Comparison of ENCODE assay signal across 8 cellular contexts in the genomic region with DNA sequence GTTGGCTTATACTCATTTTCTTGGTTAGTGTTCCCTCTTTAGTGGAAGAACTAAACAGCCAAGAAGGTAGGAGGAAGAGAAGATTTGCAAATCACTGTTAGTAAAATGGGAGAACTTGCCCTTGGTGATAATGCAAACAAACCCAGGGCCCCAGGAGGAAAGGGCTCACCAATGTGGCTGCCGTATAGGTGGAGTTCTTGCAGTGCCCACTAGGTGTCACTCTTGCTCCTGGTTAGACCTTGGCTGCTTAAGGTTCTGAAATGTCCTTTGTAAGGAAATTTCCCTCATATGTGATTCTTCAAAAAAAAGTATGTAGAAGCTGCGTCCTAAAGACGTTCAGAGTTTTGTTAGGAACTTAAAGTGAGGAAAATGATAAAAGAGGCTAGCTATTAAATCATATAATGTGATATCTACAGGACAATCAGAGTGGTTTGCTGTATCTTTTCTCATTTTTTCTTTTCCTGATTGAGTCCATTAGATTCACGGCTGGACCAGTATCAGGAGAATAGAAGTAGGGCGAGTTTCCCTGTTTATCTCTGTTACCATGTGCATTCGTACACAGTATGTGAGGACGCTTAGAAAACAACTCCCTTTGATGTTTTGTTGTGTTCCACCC. TPM values are rescaled to one million over a fixed set of nuclear protein-coding genes. Genes with fewer than 3 reads are reported as not detected.
A peak's percentile ranks its signal among the peaks of the same experiment; 100 is the strongest.
DNase-seq lines count a peak whose midpoint lies in the region; ATAC-seq and TF ChIP-seq lines count a peak whose summit lies in the region.

No MANE protein-coding gene starts in this region.

- no peak overlapping the region for H2BK5ac ChIP-seq in trophoblast cell (ENCODE audit: low read depth, low read length, poor library complexity)

- peak; percentile 76 for DNase-seq in DND-41
- DNase-seq in RWPE1 (ENCODE audit: low spot score), result peak; percentile 64
- peak; percentile 37 for DNase-seq in activated T-helper 9 cell treated with anti-CD3 and anti-CD28 coated beads, Interleukin-2, amount 50 U/mL, for 16 hours (ENCODE audit: low read depth)
- DNase-seq in trophoblast cell, result peak; percentile 72 to 86
- peak; percentile 78 for DNase-seq in ureter (ENCODE audit: low spot score)

- H3K4me1 ChIP-seq in DND-41 (ENCODE audit: insufficient read depth, low read length), result no peaks in the 10 kb centered on the region
- no peaks in the 10 kb centered on the region for H3K4me1 ChIP-seq in gastroesophageal sphincter
- peaks cover 0 to 3% of the 10 kb centered on the region in 2 experiments for H3K4me1 ChIP-seq in trophoblast cell (ENCODE audit: control insufficient read depth in 1 of 2, insufficient read depth in 2 of 2, low read length in 2 of 2)

- no peaks in the 10 kb centered on the region for H3K79me1 ChIP-seq in trophoblast cell (ENCODE audit: low read length)

- WGBS in gastroesophageal sphincter (ENCODE audit: low coverage in 1 of 2), 2 donors, result 39 to 42% methylated on average over 6 to 7 of the region's 7 CpGs
- no CpG with 5 or more reads among the region's 7 CpGs for WGBS in trophoblast cell (ENCODE audit: extremely low coverage, insufficient coverage, insufficient read length)

- no peak overlapping the region for H2BK12ac ChIP-seq in trophoblast cell (ENCODE audit: low read length)

- H3K4me3 ChIP-seq in DND-41 (ENCODE audit: low read depth in 1 of 2, low read length in 2 of 2), result no peak overlapping the region
- H3K4me3 ChIP-seq in gastroesophageal sphincter, result no peak overlapping the region
- no peak overlapping the region for H3K4me3 ChIP-seq in trophoblast cell (ENCODE audit: low read depth, low read length)

- H2AK5ac ChIP-seq in trophoblast cell (ENCODE audit: low read length), result no peak overlapping the region

- H2BK120ac ChIP-seq in trophoblast cell (ENCODE audit: insufficient read depth, low read length, poor library complexity), result no peak overlapping the region

- peaks cover 11% of the 10 kb centered on the region for H3K9me3 ChIP-seq in DND-41 (ENCODE audit: insufficient read depth, low read length, severe bottlenecking)
- peaks cover 0 to 4% (median 0%) of the 10 kb centered on the region in 3 donors for H3K9me3 ChIP-seq in gastroesophageal sphincter
- H3K9me3 ChIP-seq in trophoblast cell (ENCODE audit: insufficient read depth, low read depth, low read length), result no peaks in the 10 kb centered on the region

- CTCF ChIA-PET in RWPE1 (lab: Yijun Ruan, JAX), result interaction anchor here (0.6 to 1.0 kb wide), 4 partner anchors 17 to 307 kb away, joined by 3 to 4 read pairs (median 3); no protein-coding TSS in a partner anchor

- H3K79me2 ChIP-seq in DND-41 (ENCODE audit: insufficient read depth, low read length) (no peaks in the 10 kb centered on the region), trophoblast cell (ENCODE audit: control insufficient read depth, insufficient read depth, low read length, poor library complexity) (no peaks in the 10 kb centered on the region)

- no peak overlapping the region for H3K14ac ChIP-seq in trophoblast cell (ENCODE audit: low read length)

- TF ChIP-seq RAD21 in Ishikawa (IDR thresholded peaks at IDR 0.05; ENCODE audit: low read depth), result peak; percentile 75

- H2AFZ ChIP-seq in DND-41 (ENCODE audit: low read depth, low read length) (no peak overlapping the region), trophoblast cell (ENCODE audit: insufficient read depth, low read length, poor library complexity) (no peak overlapping the region)

- no peak overlapping the region for H3K27ac ChIP-seq in DND-41 (ENCODE audit: low read length)
- H3K27ac ChIP-seq in RWPE1, result no peak overlapping the region
- H3K27ac ChIP-seq in gastroesophageal sphincter, result no peak overlapping the region
- H3K27ac ChIP-seq in trophoblast cell (ENCODE audit: low read depth, low read length), result no peak overlapping the region

- H3K9ac ChIP-seq in DND-41 (ENCODE audit: low read depth, low read length) (no peak overlapping the region), trophoblast cell (ENCODE audit: low read length) (no peak overlapping the region)

- POLR2A ChIA-PET in RWPE1 (lab: Yijun Ruan, JAX; ENCODE audit: low non-redundant PET), result no interaction called here

- H3K4me2 ChIP-seq in DND-41 (ENCODE audit: insufficient read depth, low read length) (no peak overlapping the region), trophoblast cell (ENCODE audit: low read length) (no peak overlapping the region)

- no peaks in the 10 kb centered on the region for H3K27me3 ChIP-seq in DND-41 (ENCODE audit: insufficient read depth, low read length, poor library complexity)
- H3K27me3 ChIP-seq in gastroesophageal sphincter, result no peaks in the 10 kb centered on the region
- no peaks in the 10 kb centered on the region for H3K27me3 ChIP-seq in trophoblast cell (ENCODE audit: insufficient read depth, low read length)

- H3K36me3 ChIP-seq in DND-41 (ENCODE audit: insufficient read depth, low read length) (peaks cover 87% of the 10 kb centered on the region), gastroesophageal sphincter (peaks cover 0 to 88% of the 10 kb centered on the region in 2 donors), trophoblast cell (ENCODE audit: control insufficient read depth in 1 of 2, insufficient read depth in 2 of 2, low read length in 2 of 2) (peaks cover 2 to 9% of the 10 kb centered on the region in 2 experiments)

- no peak overlapping the region for H3K4ac ChIP-seq in trophoblast cell (ENCODE audit: low read depth, low read length)

- peaks cover 4% of the 10 kb centered on the region; the same call in 1 of the 2 replicates for H4K20me1 ChIP-seq in DND-41 (ENCODE audit: insufficient read depth, low read length)

- TF ChIP-seq POLR2A in gastroesophageal sphincter (IDR thresholded peaks at IDR 0.05), result no peak

- TF ChIP-seq CTCF in DND-41 (IDR thresholded peaks at IDR 0.05; ENCODE audit: borderline replicate concordance, extremely low read depth, low read length, poor library complexity, severe bottlenecking), result peak; percentile 96
- TF ChIP-seq CTCF in RWPE1 (conservative IDR thresholded peaks at IDR 0.05; ENCODE audit: low read depth), result peak; percentile 92
- TF ChIP-seq CTCF in gastroesophageal sphincter (IDR thresholded peaks at IDR 0.05), result peak; percentile 64 to 87 (median 78)

- TF ChIP-seq EP300 in Ishikawa (IDR thresholded peaks at IDR 0.05; ENCODE audit: borderline replicate concordance), result no peak
- no peak for TF ChIP-seq EP300 in gastroesophageal sphincter (IDR thresholded peaks at IDR 0.05)

- H3K18ac ChIP-seq in trophoblast cell (ENCODE audit: low read length), result no peak overlapping the region

- H4K8ac ChIP-seq in trophoblast cell (ENCODE audit: low read depth, low read length), result no peak overlapping the region

- no peak overlapping the region for H4K12ac ChIP-seq in trophoblast cell (ENCODE audit: low read depth, low read length)

- no peak overlapping the region for H4K91ac ChIP-seq in trophoblast cell (ENCODE audit: low read depth, low read length)

- ATAC-seq in DND-41 (ENCODE audit: insufficient read depth, low read depth), result peak; percentile 95
- peak; percentile 86 for ATAC-seq in GM21526 (IDR thresholded peaks at IDR 0.05; ENCODE audit: low FRiP score, unreplicated experiment)
- ATAC-seq in gastroesophageal sphincter, result peak; percentile 62

- no peak overlapping the region for H3K23ac ChIP-seq in trophoblast cell (ENCODE audit: low read length)

TF ChIP-seq in Ishikawa, 13 proteins besides CTCF, POLR2A, EP300 and RAD21:
- TF ChIP-seq EGR1 (IDR thresholded peaks at IDR 0.05) (no peak), CREB1 (IDR thresholded peaks at IDR 0.05; ENCODE audit: low read depth) (no peak), YY1 (IDR thresholded peaks at IDR 0.05; ENCODE audit: low read depth) (no peak), CEBPB (IDR thresholded peaks at IDR 0.05) (no peak)
- TF ChIP-seq, protein P1, sequence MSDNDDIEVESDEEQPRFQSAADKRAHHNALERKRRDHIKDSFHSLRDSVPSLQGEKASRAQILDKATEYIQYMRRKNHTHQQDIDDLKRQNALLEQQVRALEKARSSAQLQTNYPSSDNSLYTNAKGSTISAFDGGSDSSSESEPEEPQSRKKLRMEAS (IDR thresholded peaks at IDR 0.05), result no peak

RNA-seq across cellular contexts. Expression of a gene that starts 48.6 kb away (rescaled TPM):
- 1 to 10 TPM; 4.4 to 7.7 (median 6.6) TPM for total RNA-seq in gastroesophageal sphincter
- polyA plus RNA-seq in trophoblast cell (2013), result 7.5 and 7.8 TPM in 2 replicates
- 21.7 TPM for total RNA-seq in ureter
